20 cellular contexts compared by ENCODE assay signal in genomic region chr3:123137001-123137400, GRCh38.
A peak's percentile ranks its signal among the peaks of the same experiment; 100 is the strongest.
DNase-seq lines count a peak whose midpoint lies in the region; ATAC-seq and TF ChIP-seq lines count a peak whose summit lies in the region.
"Had no signal": no experiment of that assay in that cellular context is flagged by ENCODE, and none has a peak within 500 bp of the region (broad histone marks: within the 10 kb centered on the region; RNA-seq: fewer than 3 reads in every experiment).

No MANE protein-coding gene starts in this region.

- H3K9me3 ChIP-seq in SK-N-MC (ENCODE audit: low read depth, low read length), result no peaks in the 10 kb centered on the region
- no peaks in the 10 kb centered on the region for H3K9me3 ChIP-seq in endodermal cell (ENCODE audit: control insufficient read depth, low read length)
- H3K9me3 ChIP-seq in neural progenitor cell (ENCODE audit: low read depth), result no peaks in the 10 kb centered on the region
- H3K9me3 ChIP-seq: Caco-2 had no signal

- H3K9ac ChIP-seq in SK-N-MC (ENCODE audit: insufficient read length), result no peak overlapping the region
- H3K9ac ChIP-seq in endodermal cell (ENCODE audit: extremely low read depth, low read length, poor library complexity, severe bottlenecking), result no peak overlapping the region
- H3K9ac ChIP-seq in neural progenitor cell, result no peak overlapping the region

- H3K36me3 Mint-ChIP-seq in GM23338 (ENCODE audit: low read depth) (peaks cover 8% of the 10 kb centered on the region; the same call in 2 of the 3 replicates), endodermal cell (ENCODE audit: low read depth) (peaks cover 58% of the 10 kb centered on the region), neural progenitor cell (peaks cover 26% of the 10 kb centered on the region)

- peaks cover 5% of the 10 kb centered on the region; the same call in 2 of the 3 replicates for H3K4me1 Mint-ChIP-seq in GM23338
- peaks cover 16% of the 10 kb centered on the region for H3K4me1 Mint-ChIP-seq in endodermal cell
- peaks cover 63% of the 10 kb centered on the region for H3K4me1 Mint-ChIP-seq in neural progenitor cell

- H3K4me2 ChIP-seq in GM23338 (no peak overlapping the region), neural progenitor cell (peak overlapping the region; percentile 28)

- H3K27ac ChIP-seq in GM23338 (ENCODE audit: low read depth) (no peak overlapping the region), SK-N-MC (peak overlapping the region; percentile 83), endodermal cell (ENCODE audit: low read depth, low read length) (peak overlapping the region; percentile 72), neural progenitor cell (no peak overlapping the region)

- H3F3A ChIP-seq in GM23338 (replicated peaks; ENCODE audit: low read depth) (no peaks in the 10 kb centered on the region), neural progenitor cell (ENCODE audit: low read depth) (no peaks in the 10 kb centered on the region)

- H3K27me3 ChIP-seq in GM23338 (ENCODE audit: insufficient read depth) (no peaks in the 10 kb centered on the region), endodermal cell (ENCODE audit: control insufficient read depth, insufficient read depth, low read length, poor library complexity, severe bottlenecking) (no peaks in the 10 kb centered on the region), neural progenitor cell (no peaks in the 10 kb centered on the region)

- no peaks in the 10 kb centered on the region for H3K9me2 ChIP-seq in GM23338 (ENCODE audit: insufficient read depth)

- TF ChIP-seq CTCF in GM23338 (conservative IDR thresholded peaks at IDR 0.05; ENCODE audit: low read depth in 2 of 2), result no peak
- no peak for TF ChIP-seq CTCF in endodermal cell (conservative IDR thresholded peaks at IDR 0.05)
- TF ChIP-seq CTCF in neural progenitor cell (IDR thresholded peaks at IDR 0.05), result no peak

- H3K27ac Mint-ChIP-seq in GM23338 (no peak overlapping the region), endodermal cell (no peak overlapping the region), neural progenitor cell (no peak overlapping the region)
- H3K27ac Mint-ChIP-seq: CD4-positive, alpha-beta T cell had no signal

- H3K36me3 ChIP-seq in GM23338 (ENCODE audit: insufficient read depth) (peaks cover under 1% of the 10 kb centered on the region; the same call in 1 of the 2 replicates), SK-N-MC (ENCODE audit: insufficient read depth, low read length) (peaks cover 68% of the 10 kb centered on the region), endodermal cell (ENCODE audit: control insufficient read depth, insufficient read depth, low read length) (peaks cover 91% of the 10 kb centered on the region), neural progenitor cell (no peaks in the 10 kb centered on the region)

- H3K9me3 Mint-ChIP-seq in GM23338 (no peaks in the 10 kb centered on the region), endodermal cell (no peaks in the 10 kb centered on the region), neural progenitor cell (no peaks in the 10 kb centered on the region)
- H3K9me3 Mint-ChIP-seq: CD4-positive, alpha-beta T cell had no signal

- 63 to 69% methylated on average over 2 of the region's 2 CpGs for WGBS in endodermal cell (ENCODE audit: insufficient coverage in 1 of 2, insufficient read length in 1 of 2), 2 experiments

- H3K79me2 ChIP-seq in GM23338 (replicated peaks; ENCODE audit: insufficient read depth) (no peaks in the 10 kb centered on the region), neural progenitor cell (ENCODE audit: low read depth) (no peaks in the 10 kb centered on the region)

- no peak overlapping the region for H2AFZ ChIP-seq in GM23338
- no peak overlapping the region for H2AFZ ChIP-seq in neural progenitor cell (replicated peaks)

- H3K4me1 ChIP-seq in GM23338 (ENCODE audit: insufficient read depth) (no peaks in the 10 kb centered on the region), endodermal cell (ENCODE audit: control insufficient read depth, insufficient read depth, low read length) (peaks cover 2% of the 10 kb centered on the region), neural progenitor cell (peaks cover 7% of the 10 kb centered on the region)
- H3K4me1 ChIP-seq: Caco-2 had no signal

- H3K4me3 ChIP-seq in GM23338 (no peak overlapping the region), SK-N-MC (no peak overlapping the region), endodermal cell (ENCODE audit: low read length) (no peak overlapping the region), neural progenitor cell (no peak overlapping the region)

- no peak for DNase-seq in GM23338 (ENCODE audit: low spot score)
- DNase-seq in SK-N-MC (ENCODE audit: low read depth, low spot score), result no peak
- DNase-seq in endodermal cell, result no peak
- peak; percentile 51 for DNase-seq in neural progenitor cell (ENCODE audit: low spot score)
- DNase-seq in NOMO-1 treated with DMSO at 0.1 percent for 48 hours (lab: John Stamatoyannopoulos, UW; ENCODE audit: unreplicated experiment), result no peak
- DNase-seq in NCI-H1417 treated with DMSO at 0.1 percent for 48 hours (lab: John Stamatoyannopoulos, UW), result no peak
- DNase-seq in NCI-H1048 (lab: John Stamatoyannopoulos, UW), result no peak
- DNase-seq: Caco-2; CD4-positive, alpha-beta T cell; DMS 273 treated with DMSO at 0.1 percent for 48 hours; KG1; NCI-H1105 treated with DMSO at 0.1 percent for 48 hours; NCI-H187; NCI-H2227 treated with DMSO at 0.1 percent for 48 hours; NCI-H510A; NK-92 treated with Interleukin-12 subunit alpha and Interleukin-12 subunit beta, amount 100 ng/mL, for 24 hours; SIG-M5; T-helper 1 cell; T-helper 9 cell had no signal

- 0 out of 3 replicates have a peak, but pooled peaks have one; percentile 29 for ATAC-seq in GM23338
- ATAC-seq: Panc1 had no signal

- H3K4me3 Mint-ChIP-seq in GM23338, result no peak overlapping the region
- no peak overlapping the region for H3K4me3 Mint-ChIP-seq in endodermal cell
- peak overlapping the region; percentile 16 for H3K4me3 Mint-ChIP-seq in neural progenitor cell
- H3K4me3 Mint-ChIP-seq: CD4-positive, alpha-beta T cell had no signal

- H4K20me1 ChIP-seq in GM23338 (replicated peaks; ENCODE audit: insufficient read depth) (peaks cover 3% of the 10 kb centered on the region; the same call in 1 of the 2 replicates), neural progenitor cell (ENCODE audit: low read depth) (peaks cover 5% of the 10 kb centered on the region)

- H3K27me3 Mint-ChIP-seq in GM23338 (ENCODE audit: insufficient read depth, low read depth, poor library complexity) (peaks cover 5% of the 10 kb centered on the region), endodermal cell (ENCODE audit: insufficient read depth) (no peaks in the 10 kb centered on the region), neural progenitor cell (ENCODE audit: insufficient read depth, low read depth) (peaks cover 2% of the 10 kb centered on the region)
- H3K27me3 Mint-ChIP-seq: CD4-positive, alpha-beta T cell had no signal

TF ChIP-seq in GM23338, 12 proteins besides CTCF, POLR2A, EP300 and RAD21:
- TF ChIP-seq ETS1 (IDR thresholded peaks at IDR 0.05) (no peak), ZNF114 (CRISPR knock-in tag; IDR thresholded peaks at IDR 0.05) (no peak), ZNF331 (CRISPR knock-in tag; IDR thresholded peaks at IDR 0.05; ENCODE audit: low read depth) (no peak), JUNB (IDR thresholded peaks at IDR 0.05; ENCODE audit: unreplicated experiment) (no peak)
TF ChIP-seq in GM23338: peak in this region for 0.

Comparison
In these comparisons a context has a peak if more than half of its experiments do, and no peak if none do; other contexts are left out.
1. H3K27ac ChIP-seq: peak in SK-N-MC (single experiment) and endodermal cell (single experiment); none in GM23338 (single experiment) and neural progenitor cell (single experiment).